In the genomic region with DNA sequence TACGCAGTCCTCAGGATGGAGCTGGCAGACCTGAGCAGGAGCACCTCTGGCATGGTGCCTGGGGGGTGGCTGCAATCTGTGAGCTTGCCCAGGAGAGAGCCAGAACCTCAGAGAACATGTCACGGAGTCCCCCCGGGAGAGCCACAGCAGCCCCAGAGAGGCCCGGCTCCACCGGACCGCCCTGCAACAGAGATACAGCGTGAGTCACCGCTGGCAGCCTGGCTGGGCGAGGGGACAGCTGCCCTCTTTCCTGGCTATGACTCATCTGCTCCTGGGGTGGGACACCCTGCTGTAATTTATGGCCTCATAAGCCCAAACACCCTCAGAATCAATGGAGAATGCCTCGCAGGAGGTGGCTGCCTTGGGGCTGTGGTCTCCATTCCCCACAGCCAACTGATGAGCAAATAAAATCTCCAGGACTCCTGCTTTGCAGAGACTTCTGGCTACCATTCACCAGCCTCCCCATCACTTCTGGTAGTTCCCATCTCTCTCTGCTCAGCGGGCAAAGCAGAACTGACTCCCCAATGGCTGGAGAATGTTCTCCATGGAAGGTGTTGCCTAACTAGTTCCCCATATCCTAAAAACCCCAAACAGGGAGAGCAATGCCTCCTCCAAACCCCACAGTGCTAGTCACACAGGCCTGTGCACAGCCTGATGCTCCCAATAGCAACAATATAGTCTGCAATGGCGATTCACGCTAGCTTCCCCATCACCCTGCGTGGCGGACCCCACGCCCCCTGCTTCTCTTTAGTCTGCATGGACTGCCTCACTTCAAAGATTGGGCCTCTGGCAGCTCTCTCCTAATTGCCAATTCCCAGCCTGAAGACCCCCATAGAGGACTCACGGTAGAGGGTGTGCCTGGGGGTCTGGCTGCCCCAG, we compare ENCODE assay signal across 1 cellular context.
TF ChIP-seq lines count a peak whose summit lies in the region.

No MANE protein-coding gene starts in this region.

TF ChIP-seq in HEK293, 187 proteins besides CTCF, POLR2A, EP300 and RAD21 (continued from another document and continues in another):
- TF ChIP-seq PRDM2 (tag by site-specific recombination; IDR thresholded peaks at IDR 0.05; ENCODE audit: borderline replicate concordance), result no peak
- no peak for TF ChIP-seq ZFP41 (tag by site-specific recombination; IDR thresholded peaks at IDR 0.05; ENCODE audit: borderline replicate concordance)
- TF ChIP-seq, protein P1, sequence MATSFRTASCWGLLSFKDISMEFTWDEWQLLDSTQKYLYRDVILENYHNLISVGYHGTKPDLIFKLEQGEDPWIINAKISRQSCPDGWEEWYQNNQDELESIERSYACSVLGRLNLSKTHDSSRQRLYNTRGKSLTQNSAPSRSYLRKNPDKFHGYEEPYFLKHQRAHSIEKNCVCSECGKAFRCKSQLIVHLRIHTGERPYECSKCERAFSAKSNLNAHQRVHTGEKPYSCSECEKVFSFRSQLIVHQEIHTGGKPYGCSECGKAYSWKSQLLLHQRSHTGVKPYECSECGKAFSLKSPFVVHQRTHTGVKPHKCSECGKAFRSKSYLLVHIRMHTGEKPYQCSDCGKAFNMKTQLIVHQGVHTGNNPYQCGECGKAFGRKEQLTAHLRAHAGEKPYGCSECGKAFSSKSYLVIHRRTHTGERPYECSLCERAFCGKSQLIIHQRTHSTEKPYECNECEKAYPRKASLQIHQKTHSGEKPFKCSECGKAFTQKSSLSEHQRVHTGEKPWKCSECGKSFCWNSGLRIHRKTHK (tag by site-specific recombination; IDR thresholded peaks at IDR 0.05), result no peak
- peak; percentile 78; the same call in 1 of the 2 replicates for TF ChIP-seq KLF8 (tag by site-specific recombination; IDR thresholded peaks at IDR 0.05)
- TF ChIP-seq ZNF623 (tag by site-specific recombination; IDR thresholded peaks at IDR 0.05), result no peak
- peak; percentile 58; the same call in 1 of the 2 replicates for TF ChIP-seq ZXDB (tag by site-specific recombination; IDR thresholded peaks at IDR 0.05)
- TF ChIP-seq, protein P2, sequence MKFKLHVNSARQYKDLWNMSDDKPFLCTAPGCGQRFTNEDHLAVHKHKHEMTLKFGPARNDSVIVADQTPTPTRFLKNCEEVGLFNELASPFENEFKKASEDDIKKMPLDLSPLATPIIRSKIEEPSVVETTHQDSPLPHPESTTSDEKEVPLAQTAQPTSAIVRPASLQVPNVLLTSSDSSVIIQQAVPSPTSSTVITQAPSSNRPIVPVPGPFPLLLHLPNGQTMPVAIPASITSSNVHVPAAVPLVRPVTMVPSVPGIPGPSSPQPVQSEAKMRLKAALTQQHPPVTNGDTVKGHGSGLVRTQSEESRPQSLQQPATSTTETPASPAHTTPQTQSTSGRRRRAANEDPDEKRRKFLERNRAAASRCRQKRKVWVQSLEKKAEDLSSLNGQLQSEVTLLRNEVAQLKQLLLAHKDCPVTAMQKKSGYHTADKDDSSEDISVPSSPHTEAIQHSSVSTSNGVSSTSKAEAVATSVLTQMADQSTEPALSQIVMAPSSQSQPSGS (tag by site-specific recombination; IDR thresholded peaks at IDR 0.05; ENCODE audit: low read depth), result no peak
- peak; percentile 98 for TF ChIP-seq ZNF600 (tag by site-specific recombination; IDR thresholded peaks at IDR 0.05)
- no peak for TF ChIP-seq ZBTB49 (tag by site-specific recombination; IDR thresholded peaks at IDR 0.05; ENCODE audit: low read depth)
- TF ChIP-seq, protein P3, sequence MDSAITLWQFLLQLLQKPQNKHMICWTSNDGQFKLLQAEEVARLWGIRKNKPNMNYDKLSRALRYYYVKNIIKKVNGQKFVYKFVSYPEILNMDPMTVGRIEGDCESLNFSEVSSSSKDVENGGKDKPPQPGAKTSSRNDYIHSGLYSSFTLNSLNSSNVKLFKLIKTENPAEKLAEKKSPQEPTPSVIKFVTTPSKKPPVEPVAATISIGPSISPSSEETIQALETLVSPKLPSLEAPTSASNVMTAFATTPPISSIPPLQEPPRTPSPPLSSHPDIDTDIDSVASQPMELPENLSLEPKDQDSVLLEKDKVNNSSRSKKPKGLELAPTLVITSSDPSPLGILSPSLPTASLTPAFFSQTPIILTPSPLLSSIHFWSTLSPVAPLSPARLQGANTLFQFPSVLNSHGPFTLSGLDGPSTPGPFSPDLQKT (IDR thresholded peaks at IDR 0.05; ENCODE audit: borderline replicate concordance, low read depth, low read length), result no peak
- TF ChIP-seq ZNF555 (tag by site-specific recombination; conservative IDR thresholded peaks at IDR 0.05), result no peak
- TF ChIP-seq, protein P4, sequence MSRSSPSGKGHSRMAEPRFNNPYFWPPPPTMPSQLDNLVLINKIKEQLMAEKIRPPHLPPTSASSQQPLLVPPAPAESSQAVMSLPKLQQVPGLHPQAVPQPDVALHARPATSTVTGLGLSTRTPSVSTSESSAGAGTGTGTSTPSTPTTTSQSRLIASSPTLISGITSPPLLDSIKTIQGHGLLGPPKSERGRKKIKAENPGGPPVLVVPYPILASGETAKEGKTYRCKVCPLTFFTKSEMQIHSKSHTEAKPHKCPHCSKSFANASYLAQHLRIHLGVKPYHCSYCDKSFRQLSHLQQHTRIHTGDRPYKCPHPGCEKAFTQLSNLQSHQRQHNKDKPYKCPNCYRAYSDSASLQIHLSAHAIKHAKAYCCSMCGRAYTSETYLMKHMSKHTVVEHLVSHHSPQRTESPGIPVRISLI (tag by site-specific recombination; IDR thresholded peaks at IDR 0.05), result no peak
- no peak for TF ChIP-seq ZBTB10 (tag by site-specific recombination; IDR thresholded peaks at IDR 0.05)
- TF ChIP-seq ZNF175 (tag by site-specific recombination; IDR thresholded peaks at IDR 0.05), result no peak
- no peak for TF ChIP-seq MYNN (tag by site-specific recombination; IDR thresholded peaks at IDR 0.05; ENCODE audit: borderline replicate concordance)
- TF ChIP-seq ZNF692 (tag by site-specific recombination; IDR thresholded peaks at IDR 0.05), result peak; percentile 62
- peak; percentile 87 for TF ChIP-seq ZNF449 (tag by site-specific recombination; IDR thresholded peaks at IDR 0.05)
- no peak for TF ChIP-seq ZNF121 (tag by site-specific recombination; IDR thresholded peaks at IDR 0.05)
- peak; percentile 37; the same call in 1 of the 2 replicates for TF ChIP-seq ZNF558 (tag by site-specific recombination; IDR thresholded peaks at IDR 0.05)
- TF ChIP-seq, protein P5, sequence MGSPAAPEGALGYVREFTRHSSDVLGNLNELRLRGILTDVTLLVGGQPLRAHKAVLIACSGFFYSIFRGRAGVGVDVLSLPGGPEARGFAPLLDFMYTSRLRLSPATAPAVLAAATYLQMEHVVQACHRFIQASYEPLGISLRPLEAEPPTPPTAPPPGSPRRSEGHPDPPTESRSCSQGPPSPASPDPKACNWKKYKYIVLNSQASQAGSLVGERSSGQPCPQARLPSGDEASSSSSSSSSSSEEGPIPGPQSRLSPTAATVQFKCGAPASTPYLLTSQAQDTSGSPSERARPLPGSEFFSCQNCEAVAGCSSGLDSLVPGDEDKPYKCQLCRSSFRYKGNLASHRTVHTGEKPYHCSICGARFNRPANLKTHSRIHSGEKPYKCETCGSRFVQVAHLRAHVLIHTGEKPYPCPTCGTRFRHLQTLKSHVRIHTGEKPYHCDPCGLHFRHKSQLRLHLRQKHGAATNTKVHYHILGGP (tag by site-specific recombination; IDR thresholded peaks at IDR 0.05), result no peak
- TF ChIP-seq, protein P6, sequence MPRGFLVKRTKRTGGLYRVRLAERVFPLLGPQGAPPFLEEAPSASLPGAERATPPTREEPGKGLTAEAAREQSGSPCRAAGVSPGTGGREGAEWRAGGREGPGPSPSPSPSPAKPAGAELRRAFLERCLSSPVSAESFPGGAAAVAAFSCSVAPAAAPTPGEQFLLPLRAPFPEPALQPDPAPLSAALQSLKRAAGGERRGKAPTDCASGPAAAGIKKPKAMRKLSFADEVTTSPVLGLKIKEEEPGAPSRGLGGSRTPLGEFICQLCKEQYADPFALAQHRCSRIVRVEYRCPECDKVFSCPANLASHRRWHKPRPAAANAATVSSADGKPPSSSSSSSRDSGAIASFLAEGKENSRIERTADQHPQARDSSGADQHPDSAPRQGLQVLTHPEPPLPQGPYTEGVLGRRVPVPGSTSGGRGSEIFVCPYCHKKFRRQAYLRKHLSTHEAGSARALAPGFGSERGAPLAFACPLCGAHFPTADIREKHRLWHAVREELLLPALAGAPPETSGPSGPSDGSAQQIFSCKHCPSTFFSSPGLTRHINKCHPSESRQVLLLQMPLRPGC (tag by site-specific recombination; IDR thresholded peaks at IDR 0.05), result peak; percentile 52; the same call in 1 of the 2 replicates
